In the genomic region with DNA sequence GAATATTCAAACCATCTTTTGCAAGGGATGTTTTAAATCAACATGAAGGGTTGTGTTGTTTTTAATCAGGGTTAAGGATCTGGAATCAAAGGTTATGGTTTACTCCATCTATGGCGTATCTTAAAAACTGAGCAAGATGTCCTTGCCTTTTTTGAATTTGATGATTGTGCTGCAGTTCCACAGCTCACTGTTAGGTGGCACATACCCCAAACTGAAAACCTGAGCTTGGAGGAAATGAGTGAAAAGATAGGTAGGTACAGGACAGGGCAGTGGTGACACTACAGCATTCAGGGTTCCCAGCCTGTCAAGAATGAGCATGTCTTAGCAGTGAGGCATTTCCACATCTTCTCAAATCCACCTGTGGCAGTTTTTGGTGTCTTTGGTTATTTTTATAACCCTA, we compare ENCODE assay signal across 9 cellular contexts. TPM values are rescaled to one million over a fixed set of nuclear protein-coding genes. Genes with fewer than 3 reads are reported as not detected.
DNase-seq lines count a peak whose midpoint lies in the region; ATAC-seq and TF ChIP-seq lines count a peak whose summit lies in the region.
"Had no signal": no experiment of that assay in that cellular context is flagged by ENCODE, and none has a peak within 500 bp of the region (broad histone marks: within the 10 kb centered on the region; RNA-seq: fewer than 3 reads in every experiment).

No MANE protein-coding gene starts in this region.

- H3K4me3 ChIP-seq in esophagus squamous epithelium, result no peak overlapping the region

- intact Hi-C loops in esophagus squamous epithelium (cut with DNase I) (no loop called here), sciatic nerve (cut with DNase I) (no loop called here)

- DNase-seq in activated naive CD8-positive, alpha-beta T cell treated with anti-CD3 and anti-CD28 coated beads for 36 hours, result no peak
- DNase-seq in HEK293T (ENCODE audit: extremely low spot score) (peak; percentile 48), SW480 (ENCODE audit: low spot score) (peak; percentile 26), esophagus squamous epithelium (lab: John Stamatoyannopoulos, UW) (no peak), renal cortical epithelial cell (ENCODE audit: low read depth) (peak; percentile 32), omental fat pad (ENCODE audit: low spot score) (no peak), sciatic nerve (ENCODE audit: low spot score) (no peak)
- DNase-seq: stimulated activated naive B cell treated with anti-CD40 and anti-IgM and Interleukin-4, amounts not matched to agents 10 μg/mL and 1 μg/mL and 100 μg/mL, for 72 hours had no signal

- no peak overlapping the region for H3K4me3 Mint-ChIP-seq in activated naive CD8-positive, alpha-beta T cell
- H3K4me3 Mint-ChIP-seq in activated naive CD8-positive, alpha-beta T cell treated with anti-CD3 and anti-CD28 coated beads for 36 hours, result no peak overlapping the region
- H3K4me3 Mint-ChIP-seq: stimulated activated naive B cell treated with anti-CD40 and anti-IgM and Interleukin-4, amounts not matched to agents 10 μg/mL and 1 μg/mL and 100 μg/mL, for 72 hours had no signal

- H3K27me3 ChIP-seq in esophagus squamous epithelium, result no peaks in the 10 kb centered on the region

- H3K9me3 Mint-ChIP-seq in activated naive CD8-positive, alpha-beta T cell (ENCODE audit: low read depth), result no peaks in the 10 kb centered on the region
- no peaks in the 10 kb centered on the region for H3K9me3 Mint-ChIP-seq in activated naive CD8-positive, alpha-beta T cell treated with anti-CD3 and anti-CD28 coated beads for 36 hours
- H3K9me3 Mint-ChIP-seq: stimulated activated naive B cell treated with anti-CD40 and anti-IgM and Interleukin-4, amounts not matched to agents 10 μg/mL and 1 μg/mL and 100 μg/mL, for 72 hours had no signal

- WGBS in esophagus squamous epithelium, 2 donors, result 36 to 67% methylated on average over 1 of the region's 1 CpG

- no peaks in the 10 kb centered on the region for H3K36me3 Mint-ChIP-seq in activated naive CD8-positive, alpha-beta T cell
- no peaks in the 10 kb centered on the region for H3K36me3 Mint-ChIP-seq in activated naive CD8-positive, alpha-beta T cell treated with anti-CD3 and anti-CD28 coated beads for 36 hours

- no peaks in the 10 kb centered on the region for H3K9me3 ChIP-seq in esophagus squamous epithelium

- H3K27ac ChIP-seq in esophagus squamous epithelium, result no peak overlapping the region

- peaks cover 27% of the 10 kb centered on the region for H3K4me1 Mint-ChIP-seq in activated naive CD8-positive, alpha-beta T cell (ENCODE audit: low read depth)
- H3K4me1 Mint-ChIP-seq in activated naive CD8-positive, alpha-beta T cell treated with anti-CD3 and anti-CD28 coated beads for 36 hours, result peaks cover 21% of the 10 kb centered on the region

- POLR2A ChIA-PET in HEK293T (lab: Yijun Ruan, JAX), result no interaction called here

- H3K36me3 ChIP-seq in esophagus squamous epithelium, result peaks cover 0 to 15% (median 0%) of the 10 kb centered on the region in 3 donors

- no peak for TF ChIP-seq POLR2A in esophagus squamous epithelium (IDR thresholded peaks at IDR 0.05)

- no peak for ATAC-seq in omental fat pad (ENCODE audit: low FRiP score)
- no peak for ATAC-seq in sciatic nerve

- TF ChIP-seq CTCF in esophagus squamous epithelium (IDR thresholded peaks at IDR 0.05) (peak in 5 of 6 experiments; percentile 25 to 61 (median 48)), omental fat pad (IDR thresholded peaks at IDR 0.05) (no peak)

- peak overlapping the region; percentile 25 for H3K27ac Mint-ChIP-seq in activated naive CD8-positive, alpha-beta T cell
- no peak overlapping the region for H3K27ac Mint-ChIP-seq in activated naive CD8-positive, alpha-beta T cell treated with anti-CD3 and anti-CD28 coated beads for 36 hours
- H3K27ac Mint-ChIP-seq: stimulated activated naive B cell treated with anti-CD40 and anti-IgM and Interleukin-4, amounts not matched to agents 10 μg/mL and 1 μg/mL and 100 μg/mL, for 72 hours had no signal

- peaks cover 0 to 5% (median 0%) of the 10 kb centered on the region in 3 donors for H3K4me1 ChIP-seq in esophagus squamous epithelium

- CTCF ChIA-PET in HEK293T (lab: Yijun Ruan, JAX), result interaction anchor here (0.6 to 1.3 kb wide), 3 partner anchors 12 to 42 kb away, joined by 3 to 5 read pairs (median 3); no protein-coding TSS in a partner anchor

- H3K27me3 Mint-ChIP-seq in activated naive CD8-positive, alpha-beta T cell, result no peaks in the 10 kb centered on the region
- no peaks in the 10 kb centered on the region for H3K27me3 Mint-ChIP-seq in activated naive CD8-positive, alpha-beta T cell treated with anti-CD3 and anti-CD28 coated beads for 36 hours
- H3K27me3 Mint-ChIP-seq: stimulated activated naive B cell treated with anti-CD40 and anti-IgM and Interleukin-4, amounts not matched to agents 10 μg/mL and 1 μg/mL and 100 μg/mL, for 72 hours had no signal

TF ChIP-seq in HEK293T, 16 proteins besides CTCF, POLR2A, EP300 and RAD21:
- TF ChIP-seq HDGF (IDR thresholded peaks at IDR 0.05; ENCODE audit: borderline replicate concordance) (no peak), TARDBP (IDR thresholded peaks at IDR 0.05) (no peak), FOXA1 (IDR thresholded peaks at IDR 0.05) (no peak), SUZ12 (IDR thresholded peaks at IDR 0.05) (no peak), SP1 (IDR thresholded peaks at IDR 0.05) (no peak), CTBP1 (IDR thresholded peaks at IDR 0.05; ENCODE audit: borderline replicate concordance) (no peak), NFRKB (IDR thresholded peaks at IDR 0.05) (no peak), ELF4 (IDR thresholded peaks at IDR 0.05) (no peak), FOXM1 (IDR thresholded peaks at IDR 0.05; ENCODE audit: borderline replicate concordance) (no peak), BHLHE40 (IDR thresholded peaks at IDR 0.05; ENCODE audit: borderline replicate concordance) (no peak)
TF ChIP-seq in HEK293T: peak in this region for 0.

RNA-seq across cellular contexts. Expression of a gene that starts 13.1 kb away (rescaled TPM):
- total RNA-seq in activated naive CD8-positive, alpha-beta T cell treated with anti-CD3 and anti-CD28 coated beads for 36 hours, result 10 to 100 TPM; 26.8 to 30.5 TPM
- total RNA-seq in esophagus squamous epithelium, result 10 to 100 TPM in 3 of 4 donors, 1 to 10 TPM in 1; 9.0 to 15.1 (median 12.1) TPM
- total RNA-seq in renal cortical epithelial cell, result 15.6 and 15.8 TPM in 2 replicates
- total RNA-seq in omental fat pad, result 10 to 100 TPM in 2 of 4 donors, 1 to 10 TPM in 2; 9.0 to 30.2 (median 10.3) TPM
- 18.9 TPM for total RNA-seq in sciatic nerve

RNA-seq across cellular contexts. Expression of a gene that starts 22.0 kb away (rescaled TPM):
- total RNA-seq in activated naive CD8-positive, alpha-beta T cell treated with anti-CD3 and anti-CD28 coated beads for 36 hours, result not detected
- total RNA-seq in esophagus squamous epithelium (not detected), renal cortical epithelial cell (not detected in 2 replicates), omental fat pad (not detected), sciatic nerve (not detected)

RNA-seq across cellular contexts. Expression of a gene that starts 22.6 kb away (rescaled TPM):
- total RNA-seq in activated naive CD8-positive, alpha-beta T cell treated with anti-CD3 and anti-CD28 coated beads for 36 hours, result 10 to 100 TPM; 38.5 to 38.8 TPM
- total RNA-seq in esophagus squamous epithelium, result 10 to 100 TPM; 24.8 to 46.0 (median 30.4) TPM
- 25.4 and 56.8 TPM in 2 replicates for total RNA-seq in renal cortical epithelial cell
- 10 to 100 TPM; 39.0 to 67.5 (median 56.1) TPM for total RNA-seq in omental fat pad
- 111 TPM for total RNA-seq in sciatic nerve

RNA-seq across cellular contexts. Expression of a gene that starts 59.6 kb away (rescaled TPM):
- not detected for total RNA-seq in activated naive CD8-positive, alpha-beta T cell treated with anti-CD3 and anti-CD28 coated beads for 36 hours
- total RNA-seq in esophagus squamous epithelium (not detected), renal cortical epithelial cell (not detected in 2 replicates), omental fat pad (not detected), sciatic nerve (not detected)

Comparison
In these comparisons a context has a peak if more than half of its experiments do, and no peak if none do; other contexts are left out.
1. DNase-seq: peak in HEK293T (single experiment), SW480 (single experiment) and renal cortical epithelial cell (single experiment); none in activated naive CD8-positive, alpha-beta T cell treated with anti-CD3 and anti-CD28 coated beads for 36 hours (single experiment), esophagus squamous epithelium (single experiment), omental fat pad (single experiment) and sciatic nerve (single experiment).
2. CTCF ChIP-seq: peak in esophagus squamous epithelium (5 of 6); none in omental fat pad (0 of 3).